Comparison of ENCODE assay signal across 18 cellular contexts in the genomic region with DNA sequence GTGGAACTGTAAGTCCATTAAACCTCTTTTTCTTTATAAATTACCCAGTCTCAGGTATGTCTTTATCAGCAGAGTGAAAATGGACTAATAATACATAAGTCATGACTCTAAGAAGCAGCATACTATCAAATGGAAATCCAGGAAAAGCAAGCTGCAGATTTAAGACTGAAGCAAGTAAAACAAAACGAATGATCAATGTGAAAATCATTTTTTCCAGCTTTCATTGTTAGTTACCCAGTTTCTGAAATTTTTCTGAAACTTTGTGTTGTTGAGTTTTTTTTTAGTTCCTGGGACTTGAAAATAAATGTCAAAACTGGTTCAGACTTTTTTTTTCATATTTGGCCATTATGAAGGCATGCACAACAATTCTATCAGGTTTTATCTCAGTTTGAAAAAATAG.
"Had no signal": no experiment of that assay in that cellular context is flagged by ENCODE, and none has a peak within 500 bp of the region (broad histone marks: within the 10 kb centered on the region; RNA-seq: fewer than 3 reads in every experiment).

No MANE protein-coding gene starts in this region.

- H3K27me3 Mint-ChIP-seq: naive B cell; stimulated activated memory B cell treated with anti-CD40 and anti-IgM and Interleukin-4, amounts not matched to agents 10 μg/mL and 1 μg/mL and 100 μg/mL, for 72 hours; stimulated activated naive CD8-positive, alpha-beta T cell treated with anti-CD3 and anti-CD28 coated beads, Interleukin-15, Interleukin-2, amounts not matched to agents 100 ng/mL and 50 ng/mL, for 24 hours had no signal

- H3K36me3 Mint-ChIP-seq: stimulated activated memory B cell treated with anti-CD40 and anti-IgM and Interleukin-4, amounts not matched to agents 10 μg/mL and 1 μg/mL and 100 μg/mL, for 72 hours had no signal

- H3K4me3 Mint-ChIP-seq: endodermal cell; naive B cell; stimulated activated memory B cell treated with anti-CD40 and anti-IgM and Interleukin-4, amounts not matched to agents 10 μg/mL and 1 μg/mL and 100 μg/mL, for 72 hours; stimulated activated naive CD8-positive, alpha-beta T cell treated with anti-CD3 and anti-CD28 coated beads, Interleukin-15, Interleukin-2, amounts not matched to agents 100 ng/mL and 50 ng/mL, for 24 hours had no signal

- ATAC-seq: foreskin keratinocyte; left colon; psoas muscle; right lobe of liver; stimulated activated memory B cell treated with anti-CD40 and anti-IgM and Interleukin-4, amounts not matched to agents 10 μg/mL and 1 μg/mL and 100 μg/mL, for 72 hours had no signal

- H3K4me1 Mint-ChIP-seq: endodermal cell; naive B cell; stimulated activated memory B cell treated with anti-CD40 and anti-IgM and Interleukin-4, amounts not matched to agents 10 μg/mL and 1 μg/mL and 100 μg/mL, for 72 hours had no signal

- DNase-seq: colonic mucosa; dermis blood vessel endothelial cell; effector CD4-positive, alpha-beta T cell; endodermal cell; erythroblast; foreskin keratinocyte; left colon; mesendoderm; naive B cell; psoas muscle; retina; right lobe of liver; stimulated activated CD4-positive, alpha-beta T cell treated with anti-CD3 and anti-CD28 coated beads, Interleukin-15, amount 100 ng/mL, for 24 hours; stimulated activated CD4-positive, alpha-beta T cell treated with anti-CD3 and anti-CD28 coated beads, Interleukin-1b, Interleukin-23, amount 100 ng/mL, for 48 hours; stimulated activated CD4-positive, alpha-beta T cell treated with anti-CD3 and anti-CD28 coated beads, Interleukin-4, amount 100 ng/mL, for 24 hours; trophoblast cell had no signal

- H3K27ac Mint-ChIP-seq: endodermal cell; stimulated activated memory B cell treated with anti-CD40 and anti-IgM and Interleukin-4, amounts not matched to agents 10 μg/mL and 1 μg/mL and 100 μg/mL, for 72 hours; stimulated activated naive CD8-positive, alpha-beta T cell treated with anti-CD3 and anti-CD28 coated beads, Interleukin-15, Interleukin-2, amounts not matched to agents 100 ng/mL and 50 ng/mL, for 24 hours had no signal
